In genomic region chr6:149363154-149363553, GRCh38 we compare ENCODE assay signal across 1 cellular context.
TF ChIP-seq lines count a peak whose summit lies in the region.

No MANE protein-coding gene starts in this region.

TF ChIP-seq in GM23338, 12 proteins besides CTCF, POLR2A, EP300 and RAD21:
- TF ChIP-seq, protein P1, sequence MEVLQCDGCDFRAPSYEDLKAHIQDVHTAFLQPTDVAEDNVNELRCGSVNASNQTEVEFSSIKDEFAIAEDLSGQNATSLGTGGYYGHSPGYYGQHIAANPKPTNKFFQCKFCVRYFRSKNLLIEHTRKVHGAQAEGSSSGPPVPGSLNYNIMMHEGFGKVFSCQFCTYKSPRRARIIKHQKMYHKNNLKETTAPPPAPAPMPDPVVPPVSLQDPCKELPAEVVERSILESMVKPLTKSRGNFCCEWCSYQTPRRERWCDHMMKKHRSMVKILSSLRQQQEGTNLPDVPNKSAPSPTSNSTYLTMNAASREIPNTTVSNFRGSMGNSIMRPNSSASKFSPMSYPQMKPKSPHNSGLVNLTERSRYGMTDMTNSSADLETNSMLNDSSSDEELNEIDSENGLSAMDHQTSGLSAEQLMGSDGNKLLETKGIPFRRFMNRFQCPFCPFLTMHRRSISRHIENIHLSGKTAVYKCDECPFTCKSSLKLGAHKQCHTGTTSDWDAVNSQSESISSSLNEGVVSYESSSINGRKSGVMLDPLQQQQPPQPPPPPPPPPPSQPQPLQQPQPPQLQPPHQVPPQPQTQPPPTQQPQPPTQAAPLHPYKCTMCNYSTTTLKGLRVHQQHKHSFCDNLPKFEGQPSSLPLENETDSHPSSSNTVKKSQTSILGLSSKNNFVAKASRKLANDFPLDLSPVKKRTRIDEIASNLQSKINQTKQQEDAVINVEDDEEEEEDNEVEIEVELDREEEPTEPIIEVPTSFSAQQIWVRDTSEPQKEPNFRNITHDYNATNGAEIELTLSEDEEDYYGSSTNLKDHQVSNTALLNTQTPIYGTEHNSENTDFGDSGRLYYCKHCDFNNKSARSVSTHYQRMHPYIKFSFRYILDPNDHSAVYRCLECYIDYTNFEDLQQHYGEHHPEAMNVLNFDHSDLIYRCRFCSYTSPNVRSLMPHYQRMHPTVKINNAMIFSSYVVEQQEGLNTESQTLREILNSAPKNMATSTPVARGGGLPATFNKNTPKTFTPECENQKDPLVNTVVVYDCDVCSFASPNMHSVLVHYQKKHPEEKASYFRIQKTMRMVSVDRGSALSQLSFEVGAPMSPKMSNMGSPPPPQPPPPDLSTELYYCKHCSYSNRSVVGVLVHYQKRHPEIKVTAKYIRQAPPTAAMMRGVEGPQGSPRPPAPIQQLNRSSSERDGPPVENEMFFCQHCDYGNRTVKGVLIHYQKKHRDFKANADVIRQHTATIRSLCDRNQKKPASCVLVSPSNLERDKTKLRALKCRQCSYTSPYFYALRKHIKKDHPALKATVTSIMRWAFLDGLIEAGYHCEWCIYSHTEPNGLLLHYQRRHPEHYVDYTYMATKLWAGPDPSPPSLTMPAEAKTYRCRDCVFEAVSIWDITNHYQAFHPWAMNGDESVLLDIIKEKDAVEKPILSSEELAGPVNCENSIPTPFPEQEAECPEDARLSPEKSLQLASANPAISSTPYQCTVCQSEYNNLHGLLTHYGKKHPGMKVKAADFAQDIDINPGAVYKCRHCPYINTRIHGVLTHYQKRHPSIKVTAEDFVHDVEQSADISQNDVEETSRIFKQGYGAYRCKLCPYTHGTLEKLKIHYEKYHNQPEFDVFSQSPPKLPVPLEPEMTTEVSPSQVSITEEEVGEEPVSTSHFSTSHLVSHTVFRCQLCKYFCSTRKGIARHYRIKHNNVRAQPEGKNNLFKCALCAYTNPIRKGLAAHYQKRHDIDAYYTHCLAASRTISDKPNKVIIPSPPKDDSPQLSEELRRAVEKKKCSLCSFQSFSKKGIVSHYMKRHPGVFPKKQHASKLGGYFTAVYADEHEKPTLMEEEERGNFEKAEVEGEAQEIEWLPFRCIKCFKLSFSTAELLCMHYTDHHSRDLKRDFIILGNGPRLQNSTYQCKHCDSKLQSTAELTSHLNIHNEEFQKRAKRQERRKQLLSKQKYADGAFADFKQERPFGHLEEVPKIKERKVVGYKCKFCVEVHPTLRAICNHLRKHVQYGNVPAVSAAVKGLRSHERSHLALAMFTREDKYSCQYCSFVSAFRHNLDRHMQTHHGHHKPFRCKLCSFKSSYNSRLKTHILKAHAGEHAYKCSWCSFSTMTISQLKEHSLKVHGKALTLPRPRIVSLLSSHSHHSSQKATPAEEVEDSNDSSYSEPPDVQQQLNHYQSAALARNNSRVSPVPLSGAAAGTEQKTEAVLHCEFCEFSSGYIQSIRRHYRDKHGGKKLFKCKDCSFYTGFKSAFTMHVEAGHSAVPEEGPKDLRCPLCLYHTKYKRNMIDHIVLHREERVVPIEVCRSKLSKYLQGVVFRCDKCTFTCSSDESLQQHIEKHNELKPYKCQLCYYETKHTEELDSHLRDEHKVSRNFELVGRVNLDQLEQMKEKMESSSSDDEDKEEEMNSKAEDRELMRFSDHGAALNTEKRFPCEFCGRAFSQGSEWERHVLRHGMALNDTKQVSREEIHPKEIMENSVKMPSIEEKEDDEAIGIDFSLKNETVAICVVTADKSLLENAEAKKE (CRISPR knock-in tag; IDR thresholded peaks at IDR 0.05), result 0 out of 2 replicates have a peak, but pooled peaks have one; percentile 9
- no peak for TF ChIP-seq ZNF114 (CRISPR knock-in tag; IDR thresholded peaks at IDR 0.05)
